ENCODE assay signal across 8 cellular contexts in the genomic region with DNA sequence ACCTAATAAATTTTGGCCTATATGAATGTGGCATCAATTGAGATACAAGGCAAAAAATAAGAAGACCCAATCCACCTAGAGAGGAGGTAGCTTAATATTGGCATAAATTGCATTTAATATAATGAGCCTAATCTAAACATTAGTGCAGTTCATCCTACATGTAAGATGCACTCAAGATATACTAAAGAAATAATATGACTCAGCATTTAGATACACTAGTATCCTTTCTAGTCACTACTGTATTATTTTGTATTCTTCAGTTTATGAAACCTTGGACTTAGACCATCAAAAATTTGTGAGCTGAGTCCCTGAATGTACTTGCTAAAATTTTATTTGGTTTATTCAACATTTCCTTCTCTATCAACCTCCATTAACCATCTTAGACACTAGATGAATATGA.
"Had no signal": no experiment of that assay in that cellular context is flagged by ENCODE, and none has a peak within 500 bp of the region (broad histone marks: within the 10 kb centered on the region; RNA-seq: fewer than 3 reads in every experiment).

No MANE protein-coding gene starts in this region.

- DNase-seq: Karpas-422, Kasumi-1, KBM-7, KG1 had no signal

- H3K27ac Mint-ChIP-seq: IgD-negative memory B cell had no signal

- H3K9ac ChIP-seq: KMS-11 had no signal

- H3K4me1 Mint-ChIP-seq: IgD-negative memory B cell had no signal

- H3K27me3 Mint-ChIP-seq: IgD-negative memory B cell had no signal

- FAIRE-seq: HTR-8/SVneo had no signal

- H3K27ac ChIP-seq: HL-60, KMS-11 had no signal

- H3K4me3 Mint-ChIP-seq: IgD-negative memory B cell had no signal

- H3K4me2 ChIP-seq: KMS-11 had no signal
